11 cellular contexts compared by ENCODE assay signal in genomic region chr12:6936378-6936638, GRCh38. TPM values are rescaled to one million over a fixed set of nuclear protein-coding genes. Genes with fewer than 3 reads are reported as not detected.
A peak's percentile ranks its signal among the peaks of the same experiment; 100 is the strongest.
DNase-seq lines count a peak whose midpoint lies in the region; ATAC-seq and TF ChIP-seq lines count a peak whose summit lies in the region.
"Had no signal": no experiment of that assay in that cellular context is flagged by ENCODE, and none has a peak within 500 bp of the region (broad histone marks: within the 10 kb centered on the region; RNA-seq: fewer than 3 reads in every experiment).

No MANE protein-coding gene starts in this region.

- no peaks in the 10 kb centered on the region for H3K27me3 Mint-ChIP-seq in activated B cell treated with CpG ODN at 0.5 μM for 24 hours
- H3K27me3 Mint-ChIP-seq in type B pancreatic cell = no peaks in the 10 kb centered on the region

- TF ChIP-seq CTCF in left ventricle myocardium inferior (IDR thresholded peaks at IDR 0.05; ENCODE audit: borderline replicate concordance) = no peak
- no peak for TF ChIP-seq CTCF in activated B cell treated with CpG ODN at 0.5 μM for 24 hours (IDR thresholded peaks at IDR 0.05)
- TF ChIP-seq CTCF in lower lobe of right lung (IDR thresholded peaks at IDR 0.05) = no peak
- TF ChIP-seq CTCF in type B pancreatic cell (conservative IDR thresholded peaks at IDR 0.05) = no peak

- CTCF ChIA-PET in activated B cell treated with CpG ODN at 0.5 μM for 24 hours (lab: Charles Lee) = interaction anchor here (1.0 kb wide), 1 partner anchor 13 kb away, joined by 6 read pairs; no protein-coding TSS in a partner anchor

- H3K36me3 ChIP-seq in left ventricle myocardium inferior = peaks cover 33% of the 10 kb centered on the region
- peaks cover 60% of the 10 kb centered on the region for H3K36me3 ChIP-seq in lower lobe of right lung

- H3K4me1 Mint-ChIP-seq in activated B cell treated with CpG ODN at 0.5 μM for 24 hours (peaks cover 30% of the 10 kb centered on the region), type B pancreatic cell (ENCODE audit: unreplicated experiment) (peaks cover 28% of the 10 kb centered on the region)

- H3K27ac ChIP-seq in left ventricle myocardium inferior (replicated peaks) = peak overlapping the region; percentile 97
- H3K27ac ChIP-seq in lower lobe of right lung = peak overlapping the region; percentile 92

- ATAC-seq in activated B cell treated with CpG ODN at 0.5 μM for 24 hours (ENCODE audit: low read depth) = no peak
- ATAC-seq in lower lobe of right lung = no peak
- ATAC-seq in GM21786 (IDR thresholded peaks at IDR 0.05; ENCODE audit: unreplicated experiment) = no peak

- H3K36me3 Mint-ChIP-seq in activated B cell treated with CpG ODN at 0.5 μM for 24 hours (ENCODE audit: low read depth) (peaks cover 49% of the 10 kb centered on the region), type B pancreatic cell (peaks cover 48% of the 10 kb centered on the region)

- no peak overlapping the region for H3K4me3 ChIP-seq in left ventricle myocardium inferior
- H3K4me3 ChIP-seq in lower lobe of right lung = no peak overlapping the region

- no peak for DNase-seq in left ventricle myocardium inferior
- no peak for DNase-seq in cardiac septum (ENCODE audit: low spot score)
- no peak for DNase-seq in activated B cell treated with CpG ODN at 0.5 μM for 24 hours
- DNase-seq in lower lobe of right lung = no peak
- DNase-seq in type B pancreatic cell (ENCODE audit: extremely low spot score, unreplicated experiment) = no peak
- DNase-seq in NCI-H2081 treated with DMSO at 0.1 percent for 48 hours (lab: John Stamatoyannopoulos, UW) = no peak
- no peak for DNase-seq in NCI-H510A treated with DMSO at 0.1 percent for 48 hours (lab: John Stamatoyannopoulos, UW)

- H3K27me3 ChIP-seq in left ventricle myocardium inferior (ENCODE audit: low read depth) (no peaks in the 10 kb centered on the region), lower lobe of right lung (ENCODE audit: low read depth) (no peaks in the 10 kb centered on the region)

- POLR2A ChIA-PET in activated B cell treated with CpG ODN at 0.5 μM for 24 hours (lab: Charles Lee) = interaction anchor here (0.8 to 24.6 kb wide), 7 partner anchors 8 to 64 kb away, joined by 3 to 1516 read pairs (median 14); partner anchors contain the start of genes ATN1, C12orf57, PTPN6 and RNU7-1

- H3K9me3 ChIP-seq in left ventricle myocardium inferior (replicated peaks) (no peaks in the 10 kb centered on the region), lower lobe of right lung (no peaks in the 10 kb centered on the region)

- intact Hi-C loops in left ventricle myocardium inferior (cut with micrococcal nuclease) = no loop called here
- intact Hi-C loops in cardiac septum (cut with DNase I) = loop anchor here (5.0 kb wide), 1 partner anchor 36 kb away; the partner anchor contains the start of genes EMG1 and PHB2
- intact Hi-C loops in activated B cell treated with CpG ODN at 0.5 μM for 24 hours (cut with micrococcal nuclease) = loop anchor here (1.0 kb wide), 1 partner anchor 63 kb away; the partner anchor contains the start of gene SPSB2
- intact Hi-C loops in lower lobe of right lung (cut with DNase I) = no loop called here

- peaks cover 94% of the 10 kb centered on the region for H3K4me1 ChIP-seq in left ventricle myocardium inferior
- peaks cover 67% of the 10 kb centered on the region for H3K4me1 ChIP-seq in lower lobe of right lung

- peak overlapping the region; percentile 91 for H3K27ac Mint-ChIP-seq in activated B cell treated with CpG ODN at 0.5 μM for 24 hours
- peak overlapping the region; percentile 82 for H3K27ac Mint-ChIP-seq in type B pancreatic cell

- no peaks in the 10 kb centered on the region for H3K9me3 Mint-ChIP-seq in activated B cell treated with CpG ODN at 0.5 μM for 24 hours
- H3K9me3 Mint-ChIP-seq in type B pancreatic cell = no peaks in the 10 kb centered on the region

- H3K4me3 Mint-ChIP-seq in activated B cell treated with CpG ODN at 0.5 μM for 24 hours = peak overlapping the region; percentile 84
- peak overlapping the region; percentile 82 for H3K4me3 Mint-ChIP-seq in type B pancreatic cell

RNA-seq across cellular contexts. Expression of gene RNU7-1, which starts 7.3 kb away (rescaled TPM):
- not detected for total RNA-seq in left ventricle myocardium inferior
- not detected for total RNA-seq in cardiac septum
- not detected in 2 replicates for total RNA-seq in activated B cell treated with CpG ODN at 0.5 μM for 24 hours
- not detected for total RNA-seq in lower lobe of right lung
- not detected in 2 replicates for total RNA-seq in type B pancreatic cell (ENCODE audit: low replicate concordance)
- total RNA-seq: NCI-H460; posterior vena cava; T-helper 2 cell treated with Interferon-gamma antibody and Interleukin-4, amounts not matched to agents 100 ng/mL and 5 ng/mL, for 36 hours had no signal

RNA-seq across cellular contexts. Expression of gene C12orf57, which starts 7.5 kb away (rescaled TPM):
- 227 TPM for total RNA-seq in left ventricle myocardium inferior
- total RNA-seq in cardiac septum = 162 TPM
- total RNA-seq in activated B cell treated with CpG ODN at 0.5 μM for 24 hours = 54.8 and 63.4 TPM in 2 replicates
- 181 TPM for total RNA-seq in lower lobe of right lung
- total RNA-seq in type B pancreatic cell (ENCODE audit: low replicate concordance) = 220 and 275 TPM in 2 replicates

RNA-seq across cellular contexts. Expression of gene ATN1, which starts 8.5 kb away (rescaled TPM):
- 71.4 TPM for total RNA-seq in left ventricle myocardium inferior
- total RNA-seq in cardiac septum = 76.9 TPM
- total RNA-seq in activated B cell treated with CpG ODN at 0.5 μM for 24 hours = 42.8 and 50.9 TPM in 2 replicates
- 123 TPM for total RNA-seq in lower lobe of right lung
- 131 and 139 TPM in 2 replicates for total RNA-seq in type B pancreatic cell (ENCODE audit: low replicate concordance)

RNA-seq across cellular contexts. Expression of gene PTPN6, which starts 14.8 kb away (rescaled TPM):
- total RNA-seq in left ventricle myocardium inferior (6.7 TPM), cardiac septum (7.0 TPM), activated B cell treated with CpG ODN at 0.5 μM for 24 hours (371 and 393 TPM in 2 replicates), lower lobe of right lung (209 TPM), type B pancreatic cell (ENCODE audit: low replicate concordance) (15.6 and 61.0 TPM in 2 replicates)

RNA-seq across cellular contexts. Expression of gene ENO2, which starts 21.9 kb away (rescaled TPM):
- total RNA-seq in left ventricle myocardium inferior = 14.8 TPM
- total RNA-seq in cardiac septum = 29.7 TPM
- total RNA-seq in activated B cell treated with CpG ODN at 0.5 μM for 24 hours = 20.9 and 31.0 TPM in 2 replicates
- total RNA-seq in lower lobe of right lung = 41.9 TPM
- total RNA-seq in type B pancreatic cell (ENCODE audit: low replicate concordance) = 32.2 and 33.1 TPM in 2 replicates

Comparison
In these comparisons a context has a peak if more than half of its experiments do, and no peak if none do; other contexts are left out.
1. intact Hi-C loops: an anchor here in cardiac septum (5.0 kb wide) and activated B cell treated with CpG ODN at 0.5 μM for 24 hours (1.0 kb wide); none called in left ventricle myocardium inferior and lower lobe of right lung.